Comparison of ENCODE assay signal across 5 cellular contexts in the genomic region with DNA sequence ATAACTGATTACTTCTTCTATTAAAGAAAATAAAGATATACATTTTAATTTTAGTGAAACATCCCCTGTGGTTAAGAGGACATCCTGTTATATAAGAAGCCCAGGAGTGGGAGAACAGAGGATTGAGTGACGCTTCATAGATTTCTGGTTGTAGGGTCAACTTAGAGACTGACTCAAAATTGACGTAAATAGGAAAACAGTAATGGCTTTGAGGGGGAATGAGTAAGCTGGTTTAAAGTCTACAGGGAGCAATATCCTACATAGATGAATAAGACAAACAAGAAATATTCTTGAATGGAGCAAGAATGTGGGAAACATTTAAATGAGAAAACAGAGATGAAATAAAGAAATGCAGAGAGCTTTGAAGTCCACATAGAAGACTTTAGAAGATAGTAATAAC. TPM values are rescaled to one million over a fixed set of nuclear protein-coding genes. Genes with fewer than 3 reads are reported as not detected.
"Had no signal": no experiment of that assay in that cellular context is flagged by ENCODE, and none has a peak within 500 bp of the region (broad histone marks: within the 10 kb centered on the region; RNA-seq: fewer than 3 reads in every experiment).

No MANE protein-coding gene starts in this region.

RNA-seq across cellular contexts. Expression of gene NUDT4B, which starts 20.7 kb away (rescaled TPM):
- total RNA-seq: activated CD8-positive, alpha-beta T cell treated with anti-CD3 and anti-CD28 coated beads for 36 hours; activated CD8-positive, alpha-beta T cell treated with anti-CD3 and anti-CD28 coated beads, Interleukin-2, amount 10 ng/mL, durations not matched to agents 7 days and 5 days; T-helper 1 cell treated with Interleukin-12 subunit alpha and Interleukin-12 subunit beta and Interleukin-4 antibody, amounts not matched to agents 30 ng/mL and 1 ng/mL, for 36 hours; T-helper 17 cell; WTC11 had no signal
